20 cellular contexts compared by ENCODE assay signal in genomic region chr2:199962203-199962602, GRCh38. TPM values are rescaled to one million over a fixed set of nuclear protein-coding genes. Genes with fewer than 3 reads are reported as not detected.
DNase-seq lines count a peak whose midpoint lies in the region; ATAC-seq, FAIRE-seq and TF ChIP-seq lines count a peak whose summit lies in the region.
"Had no signal": no experiment of that assay in that cellular context is flagged by ENCODE, and none has a peak within 500 bp of the region (broad histone marks: within the 10 kb centered on the region; RNA-seq: fewer than 3 reads in every experiment).

No MANE protein-coding gene starts in this region.

- no peak for TF ChIP-seq EP300 in GM12878 (IDR thresholded peaks at IDR 0.05; ENCODE audit: borderline replicate concordance in 1 of 2, control insufficient read depth in 1 of 2, low read depth in 2 of 2, low read length in 2 of 2)

- H2AFZ ChIP-seq in GM12878 (ENCODE audit: control insufficient read depth, low read depth, low read length) = no peak overlapping the region
- H2AFZ ChIP-seq: parathyroid adenoma had no signal

- BruUV-seq in GM12878 (replicated peaks; lab: Mats Ljungman, UMichigan) = no TSS peak

- POLR2A ChIA-PET in GM12878 (lab: Charles Lee) = no interaction called here

- intact Hi-C loops in GM12878 (cut with micrococcal nuclease; ENCODE audit: unreplicated experiment) = no loop called here

- ATAC-seq in GM18870 (IDR thresholded peaks at IDR 0.05; ENCODE audit: unreplicated experiment) = peak; percentile 49
- peak; percentile 64 for ATAC-seq in GM21619 (IDR thresholded peaks at IDR 0.05; ENCODE audit: unreplicated experiment)
- peak; percentile 71 for ATAC-seq in HG03432 (IDR thresholded peaks at IDR 0.05; ENCODE audit: unreplicated experiment)
- ATAC-seq in GM12878 = peak; percentile 88
- ATAC-seq in HG03469 (IDR thresholded peaks at IDR 0.05; ENCODE audit: unreplicated experiment) = no peak
- no peak for ATAC-seq in effector memory CD8-positive, alpha-beta T cell (replicated peaks)

- WGBS in GM12878 (ENCODE audit: insufficient coverage, insufficient replicate concordance, low lambda C conversion rate, missing lambda C conversion rate) = 0% methylated on average over 2 of the region's 2 CpGs

- H3K27me3 ChIP-seq in GM12878 (replicated peaks in 1 of 2; ENCODE audit: control insufficient read depth in 2 of 2, insufficient read depth in 2 of 2, low read length in 1 of 2) = no peaks in the 10 kb centered on the region
- H3K27me3 ChIP-seq: BE2C, testis had no signal

- H3K27ac Mint-ChIP-seq in effector memory CD8-positive, alpha-beta T cell = no peak overlapping the region
- H3K27ac Mint-ChIP-seq: HFFc6 had no signal

- no peak overlapping the region for H3K9ac ChIP-seq in GM12878 (ENCODE audit: control insufficient read depth, insufficient read depth, low read length)
- H3K9ac ChIP-seq: parathyroid adenoma had no signal

- no peak overlapping the region for H3K27ac ChIP-seq in GM12878 (ENCODE audit: control insufficient read depth, insufficient read depth)
- H3K27ac ChIP-seq: parathyroid adenoma, RWPE1, testis had no signal

- SMC1A ChIA-PET in GM12878 (lab: Charles Lee; ENCODE audit: uncharacterized antibody, unreplicated experiment) = no interaction called here

- FAIRE-seq in GM12878 (lab: Jason Lieb, UNC) = no peak

- no peak for DNase-seq in GM12878 (ENCODE audit: low read depth, low spot score)
- no peak for DNase-seq in stimulated activated CD4-positive, alpha-beta T cell treated with anti-CD3 and anti-CD28 coated beads, Interleukin-1b, Interleukin-23, amount 100 ng/mL, for 48 hours
- DNase-seq in effector memory CD8-positive, alpha-beta T cell = no peak
- DNase-seq: activated CD4-positive, alpha-beta T cell treated with anti-CD3 and anti-CD28 coated beads, Interleukin-2, amount 10 ng/mL, durations not matched to agents 24 days and 14 days; amniotic stem cell; BE2C; Calu3; central memory CD4-positive, alpha-beta T cell; effector memory CD4-positive, alpha-beta T cell; HFFc6; NCI-H226; NK-92 treated with Interleukin-12 subunit alpha and Interleukin-12 subunit beta, amount 100 ng/mL, for 24 hours; stimulated activated CD4-positive, alpha-beta T cell treated with anti-CD3 and anti-CD28 coated beads, Interleukin-2, amount 100 ng/mL, for 48 hours; testis had no signal

- H3K4me3 Mint-ChIP-seq in effector memory CD8-positive, alpha-beta T cell = no peak overlapping the region
- H3K4me3 Mint-ChIP-seq: activated CD4-positive, alpha-beta T cell treated with anti-CD3 and anti-CD28 coated beads, Interleukin-2, amount 10 ng/mL, durations not matched to agents 24 days and 14 days; HFFc6 had no signal

- TF ChIP-seq CTCF in GM12878 (IDR thresholded peaks at IDR 0.05 in 2 of 3, conservative IDR thresholded peaks at IDR 0.05 in 1 of 3; ENCODE audit: control insufficient read depth in 2 of 3, extremely low read depth in 1 of 3, insufficient read depth in 1 of 3, low read depth in 3 of 3, low read length in 3 of 3) = no peak

- peaks cover 0 to 9% of the 10 kb centered on the region in 2 donors for H3K4me1 Mint-ChIP-seq in effector memory CD8-positive, alpha-beta T cell (ENCODE audit: low read depth in 2 of 2)

- no peaks in the 10 kb centered on the region for H3K27me3 Mint-ChIP-seq in effector memory CD8-positive, alpha-beta T cell
- H3K27me3 Mint-ChIP-seq: activated CD4-positive, alpha-beta T cell treated with anti-CD3 and anti-CD28 coated beads, Interleukin-2, amount 10 ng/mL, durations not matched to agents 24 days and 14 days had no signal

- TF ChIP-seq RAD21 in GM12878 (IDR thresholded peaks at IDR 0.05; ENCODE audit: insufficient read depth, low read depth, low read length) = no peak

- peaks cover 2 to 11% of the 10 kb centered on the region in 2 experiments; a peak in 3 of 4 replicates for H3K36me3 ChIP-seq in GM12878 (ENCODE audit: control insufficient read depth in 2 of 2, insufficient read depth in 2 of 2, low read length in 1 of 2)

- RAD21 ChIA-PET in GM12878 (lab: Charles Lee; ENCODE audit: unreplicated experiment) = no interaction called here

- no peak overlapping the region for H3K4me2 ChIP-seq in GM12878 (ENCODE audit: control insufficient read depth, insufficient read depth)

- in situ Hi-C loops in GM12878 (cut with MboI) = no loop called here

- H3K4me3 ChIP-seq in GM12878 = no peak overlapping the region
- H3K4me3 ChIP-seq: testis had no signal

- H4K20me1 ChIP-seq in GM12878 (ENCODE audit: control insufficient read depth, insufficient read depth) = no peaks in the 10 kb centered on the region; the same call in 1 of the 2 replicates

- no peak for TF ChIP-seq POLR2A in GM12878 (IDR thresholded peaks at IDR 0.05; ENCODE audit: low read depth, low read length)

- CTCF ChIA-PET in GM12878 (lab: Yijun Ruan, JAX) = interaction anchor here (0.8 to 1.5 kb wide), 2 partner anchors 10 to 11 kb away, joined by 3 read pairs; no protein-coding TSS in a partner anchor

- H3K4me1 ChIP-seq in GM12878 (ENCODE audit: control insufficient read depth, insufficient read depth, low read length) = no peaks in the 10 kb centered on the region
- H3K4me1 ChIP-seq: BE2C, parathyroid adenoma, testis had no signal

- H3K36me3 Mint-ChIP-seq in effector memory CD8-positive, alpha-beta T cell (ENCODE audit: insufficient read depth) = peaks cover 70% of the 10 kb centered on the region

- H3K9me3 ChIP-seq in GM12878 (replicated peaks; ENCODE audit: control insufficient read depth, insufficient read depth, low read length) = no peaks in the 10 kb centered on the region
- H3K9me3 ChIP-seq: BE2C, testis had no signal

- peaks cover 14% of the 10 kb centered on the region for H3K79me2 ChIP-seq in GM12878 (ENCODE audit: control insufficient read depth, insufficient read depth, low read length)
- H3K79me2 ChIP-seq: parathyroid adenoma had no signal

- H3K9me3 Mint-ChIP-seq in effector memory CD8-positive, alpha-beta T cell = no peaks in the 10 kb centered on the region
- H3K9me3 Mint-ChIP-seq: activated CD4-positive, alpha-beta T cell treated with anti-CD3 and anti-CD28 coated beads, Interleukin-2, amount 10 ng/mL, durations not matched to agents 24 days and 14 days; HFFc6 had no signal

RNA-seq across cellular contexts. Expression of gene MAIP1, which starts 6.8 kb away (rescaled TPM):
- 14.3 and 16.6 TPM in 2 replicates for total RNA-seq in GM12878 (2013; cell fraction: nucleolus; rRNA removed)
- total RNA-seq in GM12878 (2014; rRNA removed) (38.5 and 38.8 TPM in 2 replicates), GM12878 (2014; rRNA removed; fragmentation: Illumina TruSeq; extraction: Trizol) (18.6 and 20.0 TPM in 2 replicates), GM12878 (2021) (24.5 and 27.3 TPM in 2 replicates)
- 8.7 TPM for polyA plus RNA-seq in GM12878 (2011; ENCODE audit: low read depth)
- polyA plus RNA-seq in GM12878 (2011; rRNA removed) (26.2 and 31.5 TPM in 2 replicates), GM12878 (2014; fragmentation: Illumina TruSeq; extraction: Trizol) (17.5 and 18.5 TPM in 2 replicates), GM12878 (2014; fragmentation: Nextera tagmentation; extraction: Ambion mirVana) (10 to 100 TPM in 1 of 2 experiments, 1 to 10 TPM in 1; 5.4 to 15.9 TPM), GM12878 (2014; rRNA removed) (29.7 and 30.3 TPM in 2 replicates), GM12878 (2016; fragmentation: Nextera tagmentation; extraction: Ambion mirVana) (10 to 100 TPM; 40.0 to 41.4 TPM)
- polyA plus RNA-seq in GM12878 (2011; cell fraction: cytosol; rRNA removed) = 12.5 and 21.6 TPM in 2 replicates
- polyA plus RNA-seq in GM12878 (2011; cell fraction: nucleus; rRNA removed) = 13.4 and 14.8 TPM in 2 replicates
- polyA plus RNA-seq in GM12878 (2012) = 16.8 and 20.1 TPM in 2 replicates
- polyA minus RNA-seq in GM12878 (2011; rRNA and poly(A)+ RNA removed) = 13.2 and 24.1 TPM in 2 replicates
- polyA minus RNA-seq in GM12878 (2011; cell fraction: cytosol; rRNA and poly(A)+ RNA removed) = 9.2 and 13.0 TPM in 2 replicates
- 15.7 and 24.3 TPM in 2 replicates for polyA minus RNA-seq in GM12878 (2011; cell fraction: nucleus; rRNA and poly(A)+ RNA removed)

RNA-seq across cellular contexts. Expression of gene TYW5, which starts 6.9 kb away (rescaled TPM):
- total RNA-seq in GM12878 (2013; cell fraction: nucleolus; rRNA removed) = 75.6 and 78.2 TPM in 2 replicates
- total RNA-seq in GM12878 (2014; rRNA removed) (9.6 and 9.9 TPM in 2 replicates), GM12878 (2014; rRNA removed; fragmentation: Illumina TruSeq; extraction: Trizol) (9.7 and 10.3 TPM in 2 replicates), GM12878 (2021) (5.2 and 5.8 TPM in 2 replicates)
- 3.6 TPM for polyA plus RNA-seq in GM12878 (2011; ENCODE audit: low read depth)
- polyA plus RNA-seq in GM12878 (2011; rRNA removed) (11.8 and 18.3 TPM in 2 replicates), GM12878 (2014; fragmentation: Illumina TruSeq; extraction: Trizol) (7.7 and 9.7 TPM in 2 replicates), GM12878 (2014; fragmentation: Nextera tagmentation; extraction: Ambion mirVana) (1 to 10 TPM; 4.6 to 5.4 TPM), GM12878 (2014; rRNA removed) (7.0 and 7.1 TPM in 2 replicates), GM12878 (2016; fragmentation: Nextera tagmentation; extraction: Ambion mirVana) (1 to 10 TPM; 6.2 to 8.5 TPM)
- 3.8 and 4.5 TPM in 2 replicates for polyA plus RNA-seq in GM12878 (2011; cell fraction: cytosol; rRNA removed)
- polyA plus RNA-seq in GM12878 (2011; cell fraction: nucleus; rRNA removed) = 13.0 and 13.3 TPM in 2 replicates
- 4.9 and 6.8 TPM in 2 replicates for polyA plus RNA-seq in GM12878 (2012)
- polyA minus RNA-seq in GM12878 (2011; rRNA and poly(A)+ RNA removed) = 5.8 and 7.0 TPM in 2 replicates
- 1.9 and 2.5 TPM in 2 replicates for polyA minus RNA-seq in GM12878 (2011; cell fraction: cytosol; rRNA and poly(A)+ RNA removed)
- 10.8 and 15.7 TPM in 2 replicates for polyA minus RNA-seq in GM12878 (2011; cell fraction: nucleus; rRNA and poly(A)+ RNA removed)

RNA-seq across cellular contexts. Expression of gene C2orf69, which starts 51.1 kb away (rescaled TPM):
- 12.8 and 13.1 TPM in 2 replicates for total RNA-seq in GM12878 (2013; cell fraction: nucleolus; rRNA removed)
- total RNA-seq in GM12878 (2014; rRNA removed) (11.1 and 12.5 TPM in 2 replicates), GM12878 (2014; rRNA removed; fragmentation: Illumina TruSeq; extraction: Trizol) (13.2 and 13.5 TPM in 2 replicates), GM12878 (2021) (14.2 and 14.4 TPM in 2 replicates)
- 4.4 TPM for polyA plus RNA-seq in GM12878 (2011; ENCODE audit: low read depth)
- polyA plus RNA-seq in GM12878 (2011; rRNA removed) (11.1 and 17.5 TPM in 2 replicates), GM12878 (2014; fragmentation: Illumina TruSeq; extraction: Trizol) (10.3 and 13.6 TPM in 2 replicates), GM12878 (2014; fragmentation: Nextera tagmentation; extraction: Ambion mirVana) (1 to 10 TPM; 6.3 to 7.9 TPM), GM12878 (2014; rRNA removed) (7.0 and 7.2 TPM in 2 replicates), GM12878 (2016; fragmentation: Nextera tagmentation; extraction: Ambion mirVana) (10 to 100 TPM; 18.3 to 20.3 TPM)
- polyA plus RNA-seq in GM12878 (2011; cell fraction: cytosol; rRNA removed) = 3.4 and 4.0 TPM in 2 replicates
- polyA plus RNA-seq in GM12878 (2011; cell fraction: nucleus; rRNA removed) = 3.2 and 3.5 TPM in 2 replicates
- 9.1 TPM in 2 replicates for polyA plus RNA-seq in GM12878 (2012)
- polyA minus RNA-seq in GM12878 (2011; rRNA and poly(A)+ RNA removed) = 5.1 and 6.5 TPM in 2 replicates
- polyA minus RNA-seq in GM12878 (2011; cell fraction: cytosol; rRNA and poly(A)+ RNA removed) = 4.4 and 4.6 TPM in 2 replicates
- polyA minus RNA-seq in GM12878 (2011; cell fraction: nucleus; rRNA and poly(A)+ RNA removed) = 4.5 and 8.2 TPM in 2 replicates

Comparison
In these comparisons a context has a peak if more than half of its experiments do, and no peak if none do; other contexts are left out.
1. ATAC-seq: peak in GM18870 (single experiment), GM21619 (single experiment), HG03432 (single experiment) and GM12878 (single experiment); none in HG03469 (single experiment) and effector memory CD8-positive, alpha-beta T cell (single experiment).